ENCODE assay signal across 11 cellular contexts in genomic region chr22:36874309-36874696, GRCh38. TPM values are rescaled to one million over a fixed set of nuclear protein-coding genes. Genes with fewer than 3 reads are reported as not detected.
A peak's percentile ranks its signal among the peaks of the same experiment; 100 is the strongest.
DNase-seq lines count a peak whose midpoint lies in the region; ATAC-seq and TF ChIP-seq lines count a peak whose summit lies in the region.
"Had no signal": no experiment of that assay in that cellular context is flagged by ENCODE, and none has a peak within 500 bp of the region (broad histone marks: within the 10 kb centered on the region; RNA-seq: fewer than 3 reads in every experiment).

No MANE protein-coding gene starts in this region.

- no peak for ATAC-seq in HG03378 (IDR thresholded peaks at IDR 0.05; ENCODE audit: unreplicated experiment)

- no peak for TF ChIP-seq POLR2A in breast epithelium (IDR thresholded peaks at IDR 0.05)

- peak overlapping the region; percentile 82 for H2AFZ ChIP-seq in Loucy (ENCODE audit: low read length)
- H2AFZ ChIP-seq in osteoblast (ENCODE audit: low read length): peak overlapping the region; percentile 67

- H3K9me3 ChIP-seq in CD4-positive, alpha-beta memory T cell (ENCODE audit: control insufficient read depth in 1 of 2, low read length in 2 of 2): no peaks in the 10 kb centered on the region
- H3K9me3 ChIP-seq in Loucy (ENCODE audit: insufficient read depth, low read depth, low read length): no peaks in the 10 kb centered on the region
- H3K9me3 ChIP-seq in breast epithelium: no peaks in the 10 kb centered on the region
- no peaks in the 10 kb centered on the region for H3K9me3 ChIP-seq in osteoblast (ENCODE audit: low read depth, low read length)

- TF ChIP-seq CTCF in Loucy (conservative IDR thresholded peaks at IDR 0.05; ENCODE audit: low read length) (no peak), breast epithelium (IDR thresholded peaks at IDR 0.05) (no peak), osteoblast (IDR thresholded peaks at IDR 0.05; ENCODE audit: extremely low read depth, low read depth, low read length) (no peak), glutamatergic neuron (IDR thresholded peaks at IDR 0.05; ENCODE audit: partially characterized antibody, unreplicated experiment) (no peak)

- CTCF ChIA-PET in CD4-positive, alpha-beta memory T cell (lab: Charles Lee; ENCODE audit: partially characterized antibody): interaction anchor here (1.1 to 4.4 kb wide), 5 partner anchors 10 to 104 kb away, joined by 4 to 37 read pairs (median 10); no protein-coding TSS in a partner anchor

- no peak overlapping the region for H3K4me3 ChIP-seq in CD4-positive, alpha-beta memory T cell (ENCODE audit: low read length in 2 of 2)
- H3K4me3 ChIP-seq in Loucy (ENCODE audit: low read length, poor library complexity, severe bottlenecking) (no peak overlapping the region), breast epithelium (no peak overlapping the region), osteoblast (ENCODE audit: insufficient read depth, low read length) (no peak overlapping the region)

- H3K9me2 ChIP-seq in Loucy (replicated peaks; ENCODE audit: low read depth, low read length): no peaks in the 10 kb centered on the region

- no peaks in the 10 kb centered on the region for H3F3A ChIP-seq in Loucy (ENCODE audit: low read depth)

- H3K79me2 ChIP-seq in Loucy (ENCODE audit: insufficient read depth, low read length) (no peaks in the 10 kb centered on the region), osteoblast (ENCODE audit: insufficient read depth, low read length) (no peaks in the 10 kb centered on the region)

- peak overlapping the region; percentile 81 to 91 (median 87) for H3K27ac Mint-ChIP-seq in CD4-positive, alpha-beta memory T cell
- no peak overlapping the region for H3K27ac Mint-ChIP-seq in glutamatergic neuron (ENCODE audit: unreplicated experiment)
- H3K27ac Mint-ChIP-seq: HFFc6 had no signal

- no peak for DNase-seq in CD4-positive, alpha-beta memory T cell
- DNase-seq in breast epithelium (ENCODE audit: low spot score in 2 of 2): no peak
- DNase-seq in osteoblast (ENCODE audit: insufficient read length, low spot score, missing footprints): no peak
- DNase-seq in glutamatergic neuron: no peak
- no peak for DNase-seq in effector CD4-positive, alpha-beta T cell
- no peak for DNase-seq in Ammon's horn (ENCODE audit: low spot score)
- DNase-seq: effector CD8-positive, alpha-beta T cell had no signal

- H3K9me3 Mint-ChIP-seq in CD4-positive, alpha-beta memory T cell: peaks cover 0 to 5% (median 0%) of the 10 kb centered on the region in 8 donors
- peaks cover 4% of the 10 kb centered on the region for H3K9me3 Mint-ChIP-seq in glutamatergic neuron (ENCODE audit: unreplicated experiment)
- H3K9me3 Mint-ChIP-seq: HFFc6 had no signal

- POLR2A ChIA-PET in CD4-positive, alpha-beta memory T cell (lab: Charles Lee; ENCODE audit: partially characterized antibody): interaction anchor here (1.0 to 2.1 kb wide), 6 partner anchors 8 to 98 kb away, joined by 3 to 15 read pairs (median 4); partner anchors contain the start of genes IFT27 and NCF4

- no peaks in the 10 kb centered on the region for H3K27me3 ChIP-seq in CD4-positive, alpha-beta memory T cell (ENCODE audit: insufficient read depth, low read length)
- no peaks in the 10 kb centered on the region for H3K27me3 ChIP-seq in Loucy (ENCODE audit: insufficient read depth, low read length, poor library complexity, severe bottlenecking)
- H3K27me3 ChIP-seq in breast epithelium: no peaks in the 10 kb centered on the region
- H3K27me3 ChIP-seq in osteoblast (ENCODE audit: insufficient read depth, low read length): peaks cover under 1% of the 10 kb centered on the region

- H3K27me3 Mint-ChIP-seq in CD4-positive, alpha-beta memory T cell: no peaks in the 10 kb centered on the region
- peaks cover 10% of the 10 kb centered on the region for H3K27me3 Mint-ChIP-seq in glutamatergic neuron (ENCODE audit: unreplicated experiment)

- no peak overlapping the region for H3K9ac ChIP-seq in Loucy (ENCODE audit: low read depth, low read length, poor library complexity, severe bottlenecking)

- peaks cover 19% of the 10 kb centered on the region for H3K4me1 ChIP-seq in CD4-positive, alpha-beta memory T cell (ENCODE audit: insufficient read depth, low read length)
- H3K4me1 ChIP-seq in Loucy (ENCODE audit: insufficient read depth, low read length, poor library complexity, severe bottlenecking) (no peaks in the 10 kb centered on the region), breast epithelium (peaks cover 0 to 3% of the 10 kb centered on the region in 2 donors), osteoblast (ENCODE audit: insufficient read depth, low read length) (peaks cover 26% of the 10 kb centered on the region)

- peaks cover 10 to 15% (median 13%) of the 10 kb centered on the region in 4 donors for H3K4me1 Mint-ChIP-seq in CD4-positive, alpha-beta memory T cell
- peaks cover 2% of the 10 kb centered on the region for H3K4me1 Mint-ChIP-seq in glutamatergic neuron (ENCODE audit: low read depth, unreplicated experiment)

- intact Hi-C loops in CD4-positive, alpha-beta memory T cell (cut with micrococcal nuclease): no loop called here
- intact Hi-C loops in breast epithelium (cut with DNase I; ENCODE audit: low total_unique reads): no loop called here

- H4K20me1 ChIP-seq in Loucy (ENCODE audit: insufficient read depth, low read length, poor library complexity, severe bottlenecking): no peaks in the 10 kb centered on the region
- no peaks in the 10 kb centered on the region for H4K20me1 ChIP-seq in osteoblast (ENCODE audit: insufficient read depth, low read length)

- H3K4me3 Mint-ChIP-seq in CD4-positive, alpha-beta memory T cell: peak overlapping the region in 2 of 8 donors; percentile 49 to 54
- no peak overlapping the region for H3K4me3 Mint-ChIP-seq in glutamatergic neuron (ENCODE audit: unreplicated experiment)
- H3K4me3 Mint-ChIP-seq: HFFc6 had no signal

- no peak overlapping the region for H3K4me2 ChIP-seq in Loucy (ENCODE audit: low read depth, low read length, poor library complexity, severe bottlenecking)
- H3K4me2 ChIP-seq in osteoblast (ENCODE audit: insufficient read depth, low read length): no peak overlapping the region

- H3K27ac ChIP-seq in CD4-positive, alpha-beta memory T cell (ENCODE audit: low read depth, low read length): peak overlapping the region; percentile 27
- H3K27ac ChIP-seq in breast epithelium (peak overlapping the region; percentile 87 to 93), osteoblast (ENCODE audit: low read depth, low read length) (peak overlapping the region; percentile 68)

- no peaks in the 10 kb centered on the region for H3K36me3 ChIP-seq in CD4-positive, alpha-beta memory T cell (ENCODE audit: insufficient read depth, low read length)
- H3K36me3 ChIP-seq in Loucy (ENCODE audit: insufficient read depth, low read length): no peaks in the 10 kb centered on the region
- H3K36me3 ChIP-seq in breast epithelium: no peaks in the 10 kb centered on the region
- H3K36me3 ChIP-seq in osteoblast (ENCODE audit: insufficient read depth, low read length): no peaks in the 10 kb centered on the region

- peaks cover 27 to 42% of the 10 kb centered on the region in 2 donors for H3K36me3 Mint-ChIP-seq in CD4-positive, alpha-beta memory T cell
- no peaks in the 10 kb centered on the region for H3K36me3 Mint-ChIP-seq in glutamatergic neuron (ENCODE audit: unreplicated experiment)

RNA-seq across cellular contexts. Expression of gene NCF4, which starts 13.5 kb away (rescaled TPM):
- total RNA-seq in CD4-positive, alpha-beta memory T cell: 10 to 100 TPM; 16.6 to 17.5 TPM
- 10 to 100 TPM; 26.8 to 28.0 TPM for polyA plus RNA-seq in CD4-positive, alpha-beta memory T cell
- total RNA-seq in breast epithelium (10 to 100 TPM; 13.4 to 36.8 (median 14.5) TPM), osteoblast (under 0.01 and 0.36 TPM in 2 replicates), glutamatergic neuron (ENCODE audit: unreplicated experiment) (not detected)
- total RNA-seq: HFFc6, RPMI7951 had no signal

RNA-seq across cellular contexts. Expression of gene CSF2RB, which starts 39.1 kb away (rescaled TPM):
- 1 to 10 TPM; 1.2 TPM for total RNA-seq in CD4-positive, alpha-beta memory T cell
- under 1 TPM in 1 of 2 donors, not detected in 1; 0.34 TPM for polyA plus RNA-seq in CD4-positive, alpha-beta memory T cell
- 1 to 10 TPM; 3.3 to 8.6 (median 3.8) TPM for total RNA-seq in breast epithelium
- 1.1 and 1.2 TPM in 2 replicates for total RNA-seq in osteoblast
- not detected for total RNA-seq in glutamatergic neuron (ENCODE audit: unreplicated experiment)
- total RNA-seq: RPMI7951 had no signal

RNA-seq across cellular contexts. Expression of gene PVALB, which starts 57.5 kb away (rescaled TPM):
- total RNA-seq in CD4-positive, alpha-beta memory T cell: not detected
- not detected for polyA plus RNA-seq in CD4-positive, alpha-beta memory T cell
- total RNA-seq in breast epithelium: 1 to 10 TPM in 1 of 3 donors, not detected in 2; 1.8 TPM
- not detected in 2 replicates for total RNA-seq in osteoblast
- not detected for total RNA-seq in glutamatergic neuron (ENCODE audit: unreplicated experiment)
- total RNA-seq: HFFc6, RPMI7951 had no signal

Comparison
In these comparisons a context has a peak if more than half of its experiments do, and no peak if none do; other contexts are left out.
1. H3K27ac ChIP-seq: peak in every context shown above with its lines; median percentile 90 in breast epithelium; 68 in osteoblast; 27 in CD4-positive, alpha-beta memory T cell.
2. RNA of gene NCF4, which starts 13.5 kb away (total RNA-seq): 16.6 to 17.5 TPM in CD4-positive, alpha-beta memory T cell and 13.4 to 36.8 TPM in breast epithelium; under 0.01 to 0.36 TPM in osteoblast and not detected in glutamatergic neuron (single experiment); every median in the first group is over 10 times any median in the second.